Comparison of ENCODE assay signal across 9 cellular contexts in genomic region chr22:46390652-46391301, GRCh38. TPM values are rescaled to one million over a fixed set of nuclear protein-coding genes. Genes with fewer than 3 reads are reported as not detected.
A peak's percentile ranks its signal among the peaks of the same experiment; 100 is the strongest.
DNase-seq lines count a peak whose midpoint lies in the region; ATAC-seq, FAIRE-seq and TF ChIP-seq lines count a peak whose summit lies in the region.
"Had no signal": no experiment of that assay in that cellular context is flagged by ENCODE, and none has a peak within 500 bp of the region (broad histone marks: within the 10 kb centered on the region; RNA-seq: fewer than 3 reads in every experiment).

No MANE protein-coding gene starts in this region.

- H3K9me3 ChIP-seq in body of pancreas (no peaks in the 10 kb centered on the region), kidney (ENCODE audit: control insufficient read depth in 1 of 2, low read length in 2 of 2) (no peaks in the 10 kb centered on the region), vagina (no peaks in the 10 kb centered on the region)
- H3K9me3 ChIP-seq: A549 had no signal

- H3K36me3 Mint-ChIP-seq in type B pancreatic cell = no peaks in the 10 kb centered on the region

- WGBS in body of pancreas, 2 donors = 21 to 33% methylated on average over 17 to 32 of the region's 32 CpGs

- peak overlapping the region; percentile 72 for H3K27ac Mint-ChIP-seq in type B pancreatic cell

- intact Hi-C loops in body of pancreas (cut with DNase I) (loop anchor here (5.0 to 10.0 kb wide), 2 partner anchors 33 to 144 kb away; partner anchors contain the start of gene CELSR1), kidney (cut with DNase I) (no loop called here), vagina (cut with DNase I) (no loop called here)

- TF ChIP-seq POLR2A in body of pancreas (IDR thresholded peaks at IDR 0.05) (peak in 2 of 3 donors; percentile 25 to 49), vagina (IDR thresholded peaks at IDR 0.05) (no peak)

- peak overlapping the region in 1 of 2 donors; percentile 26 for H3K9ac ChIP-seq in kidney (ENCODE audit: low read length in 2 of 2)

- TF ChIP-seq CTCF in body of pancreas (IDR thresholded peaks at IDR 0.05) (peak; percentile 53 to 98 (median 67)), kidney (IDR thresholded peaks at IDR 0.05; ENCODE audit: borderline replicate concordance, extremely low read depth, insufficient read depth) (peak; percentile 39), type B pancreatic cell (conservative IDR thresholded peaks at IDR 0.05) (no peak), vagina (IDR thresholded peaks at IDR 0.05) (peak in 1 of 3 experiments; percentile 31)

- H3K36me3 ChIP-seq in body of pancreas (replicated peaks in 1 of 2; ENCODE audit: insufficient read depth in 1 of 2, low read depth in 2 of 2) (no peaks in the 10 kb centered on the region), kidney (ENCODE audit: control insufficient read depth in 1 of 2, insufficient read depth in 2 of 2, low read length in 2 of 2) (peaks cover 3 to 4% of the 10 kb centered on the region in 2 donors), vagina (no peaks in the 10 kb centered on the region)

- H3K27me3 ChIP-seq in body of pancreas = no peaks in the 10 kb centered on the region
- H3K27me3 ChIP-seq in vagina = no peaks in the 10 kb centered on the region

- H3K27ac ChIP-seq in body of pancreas (peak overlapping the region; percentile 55 to 82 (median 79)), kidney (ENCODE audit: low read depth in 2 of 2, low read length in 2 of 2) (peak overlapping the region in 1 of 2 donors; percentile 69), vagina (no peak overlapping the region)
- H3K27ac ChIP-seq: A549 had no signal

- H3K4me3 ChIP-seq in body of pancreas (no peak overlapping the region), kidney (ENCODE audit: low read length in 2 of 2) (no peak overlapping the region), vagina (no peak overlapping the region)
- H3K4me3 ChIP-seq: A549 had no signal

- DNase-seq in NCI-H2107 treated with DMSO at 0.1 percent for 48 hours (lab: John Stamatoyannopoulos, UW; ENCODE audit: unreplicated experiment) = peak; percentile 47
- DNase-seq in NCI-H2107 (lab: John Stamatoyannopoulos, UW) = no peak
- DNase-seq in body of pancreas = peak; percentile 90 to 93 (median 91)
- peak; percentile 91 for DNase-seq in kidney
- no peak for DNase-seq in type B pancreatic cell (ENCODE audit: extremely low spot score, unreplicated experiment)
- no peak for DNase-seq in vagina (ENCODE audit: extremely low spot score in 2 of 2)
- no peak for DNase-seq in activated gamma-delta T cell treated with Interleukin-2 at 50 U/mL for 16 hours

- no peaks in the 10 kb centered on the region for H3K27me3 Mint-ChIP-seq in type B pancreatic cell

- peak overlapping the region; percentile 52 for H3K4me3 Mint-ChIP-seq in type B pancreatic cell

- H3K4me1 ChIP-seq in body of pancreas (peaks cover 11% of the 10 kb centered on the region), kidney (ENCODE audit: control insufficient read depth in 1 of 2, insufficient read depth in 1 of 2, low read depth in 1 of 2, low read length in 2 of 2) (peaks cover 0 to 4% of the 10 kb centered on the region in 2 donors), vagina (no peaks in the 10 kb centered on the region)
- H3K4me1 ChIP-seq: A549 had no signal

- peaks cover 7% of the 10 kb centered on the region for H3K4me1 Mint-ChIP-seq in type B pancreatic cell (ENCODE audit: unreplicated experiment)

- no peaks in the 10 kb centered on the region for H3K9me3 Mint-ChIP-seq in type B pancreatic cell

- no peak for FAIRE-seq in kidney (lab: Jason Lieb, UNC)
- FAIRE-seq: A549 had no signal

- ATAC-seq in body of pancreas = peak; percentile 94
- no peak for ATAC-seq in HG02623 (IDR thresholded peaks at IDR 0.05; ENCODE audit: unreplicated experiment)
- ATAC-seq: A549 had no signal

RNA-seq across cellular contexts. Expression of gene TRMU, which starts 55.3 kb away (rescaled TPM):
- total RNA-seq in body of pancreas = 10 to 100 TPM; 34.2 to 43.5 TPM
- 40.5 TPM for total RNA-seq in kidney
- 41.1 TPM for polyA plus RNA-seq in kidney (ENCODE audit: insufficient read depth, low read depth, low replicate concordance)
- 46.6 and 68.4 TPM in 2 replicates for total RNA-seq in type B pancreatic cell (ENCODE audit: low replicate concordance)
- 37.1 TPM for total RNA-seq in vagina

Comparison
In these comparisons a context has a peak if more than half of its experiments do, and no peak if none do; other contexts are left out.
1. DNase-seq: peak in NCI-H2107 treated with DMSO at 0.1 percent for 48 hours (single experiment), body of pancreas (4 of 4) and kidney (single experiment); none in NCI-H2107 (single experiment), type B pancreatic cell (single experiment), vagina (0 of 2) and activated gamma-delta T cell treated with Interleukin-2 at 50 U/mL for 16 hours (single experiment).
2. POLR2A ChIP-seq: peak in body of pancreas (2 of 3); none in vagina (0 of 2).